16 cellular contexts compared by ENCODE assay signal in the genomic region with DNA sequence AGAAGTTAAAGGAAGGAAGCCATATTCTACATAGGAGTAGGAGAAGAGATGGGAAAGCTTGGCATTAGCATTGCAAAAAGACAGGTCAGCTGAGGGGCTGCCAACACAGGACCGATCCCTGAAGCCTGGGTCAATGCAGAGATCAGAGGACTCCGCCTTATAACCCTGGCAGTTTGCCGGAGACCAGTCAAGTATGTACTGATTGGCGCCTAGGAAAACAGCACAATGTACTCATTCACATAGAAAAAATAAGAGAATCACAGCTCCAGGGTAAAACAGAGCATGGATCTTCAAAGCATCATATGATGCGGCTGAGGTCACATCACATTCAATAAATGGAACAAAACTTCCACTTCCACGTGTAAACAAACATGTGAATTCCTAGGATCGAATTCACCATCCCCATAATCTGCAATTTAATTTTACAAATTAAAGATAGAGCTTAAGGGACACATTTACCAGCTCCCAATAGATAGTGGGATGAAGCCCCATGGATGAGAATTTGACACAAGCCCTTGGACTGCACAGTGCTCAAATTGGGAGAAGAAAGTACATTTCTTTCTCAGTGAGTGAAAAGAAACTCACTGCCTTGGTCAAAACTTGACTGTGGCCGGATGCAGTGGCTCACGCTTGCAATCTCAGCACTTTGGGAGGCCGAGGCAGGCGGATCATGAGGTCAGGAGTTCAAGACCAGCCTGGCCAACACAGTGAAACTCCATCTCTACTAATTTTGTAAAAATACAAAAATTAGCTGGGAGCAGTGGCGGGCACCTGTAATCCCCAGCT.
DNase-seq lines count a peak whose midpoint lies in the region; ATAC-seq and TF ChIP-seq lines count a peak whose summit lies in the region.
"Had no signal": no experiment of that assay in that cellular context is flagged by ENCODE, and none has a peak within 500 bp of the region (broad histone marks: within the 10 kb centered on the region; RNA-seq: fewer than 3 reads in every experiment).

No MANE protein-coding gene starts in this region.

- H3K9me3 Mint-ChIP-seq in nephron, result no peaks in the 10 kb centered on the region
- peaks cover 9% of the 10 kb centered on the region for H3K9me3 Mint-ChIP-seq in activated T-cell treated with anti-CD3 and anti-CD28 coated beads, Interleukin-2, amount 50 U/mL, for 4 hours

- no peak for TF ChIP-seq CTCF in nephron (IDR thresholded peaks at IDR 0.05; ENCODE audit: unreplicated experiment in 3 of 3)
- no peak for TF ChIP-seq CTCF in gastrocnemius medialis (IDR thresholded peaks at IDR 0.05 in 4 of 5, conservative IDR thresholded peaks at IDR 0.05 in 1 of 5)

- no peak overlapping the region for H3K4me3 ChIP-seq in gastrocnemius medialis
- H3K4me3 ChIP-seq: BLaER1, HAP-1 had no signal

- H3K9me3 ChIP-seq in gastrocnemius medialis, result no peaks in the 10 kb centered on the region
- H3K9me3 ChIP-seq: HAP-1 had no signal

- DNase-seq in NCI-H2171 treated with DMSO at 0.1 percent for 48 hours (lab: John Stamatoyannopoulos, UW) (peak; percentile 4), NCI-H2171 (lab: John Stamatoyannopoulos, UW) (no peak), epidermal melanocyte (ENCODE audit: insufficient read length, low spot score) (peak; percentile 55), HT-29 (ENCODE audit: low spot score) (no peak), gastrocnemius medialis (no peak)
- DNase-seq in activated T-cell treated with anti-CD3 and anti-CD28 coated beads, Interleukin-2, amount 50 U/mL, for 4 hours, result no peak
- DNase-seq: 8988T; AML-193; Calu3; CD8-positive, alpha-beta memory T cell; DMS 273 treated with DMSO at 0.1 percent for 48 hours; DMS79 treated with DMSO at 0.1 percent for 48 hours; EL had no signal

- no peaks in the 10 kb centered on the region for H3K36me3 ChIP-seq in gastrocnemius medialis
- H3K36me3 ChIP-seq: BLaER1, HAP-1 had no signal

- no peaks in the 10 kb centered on the region for H3K4me1 ChIP-seq in gastrocnemius medialis
- H3K4me1 ChIP-seq: BLaER1, HAP-1 had no signal

- H3K27me3 ChIP-seq in gastrocnemius medialis, result no peaks in the 10 kb centered on the region
- H3K27me3 ChIP-seq: BLaER1 had no signal

- intact Hi-C loops in gastrocnemius medialis (cut with DNase I; ENCODE audit: low total_unique reads), result no loop called here

- H3K27ac Mint-ChIP-seq in nephron, result peak overlapping the region in 2 of 3 experiments; percentile 23 to 45
- H3K27ac Mint-ChIP-seq: CD8-positive, alpha-beta memory T cell had no signal

- peaks cover 6% of the 10 kb centered on the region for H3K4me1 Mint-ChIP-seq in nephron
- H3K4me1 Mint-ChIP-seq in activated T-cell treated with anti-CD3 and anti-CD28 coated beads, Interleukin-2, amount 50 U/mL, for 4 hours (ENCODE audit: low read depth), result no peaks in the 10 kb centered on the region
- H3K4me1 Mint-ChIP-seq: CD8-positive, alpha-beta memory T cell had no signal

- H3K27me3 Mint-ChIP-seq in nephron (ENCODE audit: low read depth), result no peaks in the 10 kb centered on the region
- H3K27me3 Mint-ChIP-seq in activated T-cell treated with anti-CD3 and anti-CD28 coated beads, Interleukin-2, amount 50 U/mL, for 4 hours (ENCODE audit: low read depth), result no peaks in the 10 kb centered on the region
- H3K27me3 Mint-ChIP-seq: CD8-positive, alpha-beta memory T cell had no signal

- TF ChIP-seq POLR2A in gastrocnemius medialis (IDR thresholded peaks at IDR 0.05), result no peak

- H3K4me3 Mint-ChIP-seq in nephron, result no peak overlapping the region
- no peak overlapping the region for H3K4me3 Mint-ChIP-seq in activated T-cell treated with anti-CD3 and anti-CD28 coated beads, Interleukin-2, amount 50 U/mL, for 4 hours
- H3K4me3 Mint-ChIP-seq: CD8-positive, alpha-beta memory T cell had no signal

- H3K27ac ChIP-seq in gastrocnemius medialis, result no peak overlapping the region
- H3K27ac ChIP-seq: BLaER1 had no signal

- no peaks in the 10 kb centered on the region for H3K36me3 Mint-ChIP-seq in nephron (ENCODE audit: low read depth)
- no peaks in the 10 kb centered on the region for H3K36me3 Mint-ChIP-seq in activated T-cell treated with anti-CD3 and anti-CD28 coated beads, Interleukin-2, amount 50 U/mL, for 4 hours (ENCODE audit: insufficient read depth)
- H3K36me3 Mint-ChIP-seq: CD8-positive, alpha-beta memory T cell had no signal

- in situ Hi-C loops in gastrocnemius medialis (cut with MboI; ENCODE audit: low sequenced_read_pairs in 4 of 4), result no loop called here

- ATAC-seq in activated T-cell treated with anti-CD3 and anti-CD28 coated beads, Interleukin-2, amount 50 U/mL, for 4 hours, result no peak
- no peak for ATAC-seq in gastrocnemius medialis

Comparison
In these comparisons a context has a peak if more than half of its experiments do, and no peak if none do; other contexts are left out.
1. DNase-seq: peak in NCI-H2171 treated with DMSO at 0.1 percent for 48 hours (single experiment) and epidermal melanocyte (single experiment); none in NCI-H2171 (single experiment), HT-29 (single experiment), activated T-cell treated with anti-CD3 and anti-CD28 coated beads, Interleukin-2, amount 50 U/mL, for 4 hours (single experiment) and gastrocnemius medialis (0 of 2).